ENCODE assay signal across 8 cellular contexts in genomic region chr4:27684501-27685077, GRCh38.
DNase-seq lines count a peak whose midpoint lies in the region; ATAC-seq and TF ChIP-seq lines count a peak whose summit lies in the region.

No MANE protein-coding gene starts in this region.

- H3K27me3 ChIP-seq in DND-41 (ENCODE audit: insufficient read depth, low read length, poor library complexity): no peaks in the 10 kb centered on the region
- no peaks in the 10 kb centered on the region for H3K27me3 ChIP-seq in thoracic aorta (replicated peaks; ENCODE audit: insufficient read depth)

- DNase-seq in DND-41 (peak; percentile 42), NCI-H524 (lab: John Stamatoyannopoulos, UW) (peak; percentile 39 to 71), astrocyte of the cerebellum (ENCODE audit: low read depth) (peak; percentile 24), inferior parietal cortex (ENCODE audit: extremely low spot score) (peak; percentile 81), thoracic aorta (ENCODE audit: low spot score) (no peak), epidermal melanocyte (ENCODE audit: insufficient read length, low spot score) (no peak)

- H3K27ac ChIP-seq in DND-41 (ENCODE audit: low read length) (no peak overlapping the region), thoracic aorta (no peak overlapping the region)

- no peaks in the 10 kb centered on the region for H3K79me2 ChIP-seq in DND-41 (ENCODE audit: insufficient read depth, low read length)

- no peaks in the 10 kb centered on the region for H3K36me3 ChIP-seq in DND-41 (ENCODE audit: insufficient read depth, low read length)
- no peaks in the 10 kb centered on the region for H3K36me3 ChIP-seq in thoracic aorta

- peak; percentile 79 for ATAC-seq in DND-41 (ENCODE audit: insufficient read depth, low read depth)
- ATAC-seq in GM19452 (IDR thresholded peaks at IDR 0.05; ENCODE audit: unreplicated experiment): peak; percentile 93
- peak; percentile 91 for ATAC-seq in HG03378 (IDR thresholded peaks at IDR 0.05; ENCODE audit: unreplicated experiment)
- no peak for ATAC-seq in thoracic aorta (ENCODE audit: insufficient number of reproducible peaks, low FRiP score, low read depth)

- H3K4me3 ChIP-seq in DND-41 (ENCODE audit: low read depth in 1 of 2, low read length in 2 of 2) (no peak overlapping the region), astrocyte of the cerebellum (ENCODE audit: low read depth, low read length) (no peak overlapping the region), thoracic aorta (no peak overlapping the region)

- no peaks in the 10 kb centered on the region for H4K20me1 ChIP-seq in DND-41 (ENCODE audit: insufficient read depth, low read length)

- no peak overlapping the region for H3K9ac ChIP-seq in DND-41 (ENCODE audit: low read depth, low read length)

- in situ Hi-C loops in astrocyte of the cerebellum (cut with HindIII; ENCODE audit: low sequenced_read_pairs): no loop called here

- no peaks in the 10 kb centered on the region for H3K4me1 ChIP-seq in DND-41 (ENCODE audit: insufficient read depth, low read length)
- no peaks in the 10 kb centered on the region for H3K4me1 ChIP-seq in thoracic aorta (ENCODE audit: control insufficient read depth in 1 of 2, low read depth in 2 of 2)

- no peak overlapping the region for H3K4me2 ChIP-seq in DND-41 (ENCODE audit: insufficient read depth, low read length)

- H3K9me3 ChIP-seq in DND-41 (ENCODE audit: insufficient read depth, low read length, severe bottlenecking) (no peaks in the 10 kb centered on the region), thoracic aorta (no peaks in the 10 kb centered on the region)

- H2AFZ ChIP-seq in DND-41 (ENCODE audit: low read depth, low read length): no peak overlapping the region

- TF ChIP-seq CTCF in DND-41 (IDR thresholded peaks at IDR 0.05; ENCODE audit: borderline replicate concordance, extremely low read depth, low read length, poor library complexity, severe bottlenecking) (peak; percentile 79), astrocyte of the cerebellum (IDR thresholded peaks at IDR 0.05; ENCODE audit: low read depth, low read length, missing control alignments) (peak; percentile 86), thoracic aorta (IDR thresholded peaks at IDR 0.05) (peak; percentile 10)

Comparison
In these comparisons a context has a peak if more than half of its experiments do, and no peak if none do; other contexts are left out.
1. DNase-seq: peak in DND-41 (single experiment), NCI-H524 (2 of 2), astrocyte of the cerebellum (single experiment) and inferior parietal cortex (single experiment); none in thoracic aorta (single experiment) and epidermal melanocyte (single experiment).
2. CTCF ChIP-seq: peak in every context shown above with its lines; median percentile 86 in astrocyte of the cerebellum; 79 in DND-41; 10 in thoracic aorta.